In genomic region chr10:11874568-11875182, GRCh38 we compare ENCODE assay signal across 9 cellular contexts. TPM values are rescaled to one million over a fixed set of nuclear protein-coding genes. Genes with fewer than 3 reads are reported as not detected.
DNase-seq lines count a peak whose midpoint lies in the region; ATAC-seq and TF ChIP-seq lines count a peak whose summit lies in the region.
"Had no signal": no experiment of that assay in that cellular context is flagged by ENCODE, and none has a peak within 500 bp of the region (broad histone marks: within the 10 kb centered on the region; RNA-seq: fewer than 3 reads in every experiment).

No MANE protein-coding gene starts in this region.

- H3K27me3 ChIP-seq in Caco-2 (replicated peaks; ENCODE audit: control insufficient read depth, insufficient read depth, low read length) (no peaks in the 10 kb centered on the region), cardiac muscle cell (no peaks in the 10 kb centered on the region)

- H3K4me1 ChIP-seq in Caco-2 (peaks cover 59% of the 10 kb centered on the region), cardiac muscle cell (ENCODE audit: low read depth) (peaks cover 60% of the 10 kb centered on the region)

- H3K36me3 Mint-ChIP-seq in Caco-2 (ENCODE audit: insufficient read depth, unreplicated experiment) = peaks cover 86% of the 10 kb centered on the region

- H3K9me3 Mint-ChIP-seq in Caco-2 (ENCODE audit: unreplicated experiment) = no peaks in the 10 kb centered on the region
- H3K9me3 Mint-ChIP-seq: central memory CD8-positive, alpha-beta T cell had no signal

- H3K4me3 ChIP-seq in Caco-2 (ENCODE audit: low read depth, low read length) (peak overlapping the region; percentile 29), cardiac muscle cell (no peak overlapping the region)
- H3K4me3 ChIP-seq in Jurkat, Clone E6-1 (ENCODE audit: low read length) = peak overlapping the region; percentile 13

- TF ChIP-seq CTCF in Caco-2 (IDR thresholded peaks at IDR 0.05; ENCODE audit: insufficient read depth in 1 of 2, low read depth in 1 of 2, low read length in 1 of 2, severe bottlenecking in 1 of 2, unreplicated experiment in 1 of 2) (no peak), cardiac muscle cell (IDR thresholded peaks at IDR 0.05; ENCODE audit: low read depth, low read length) (no peak)

- H3K36me3 ChIP-seq in Caco-2 (ENCODE audit: control insufficient read depth, insufficient read depth, low read length) (no peaks in the 10 kb centered on the region; the same call in 1 of the 2 replicates), cardiac muscle cell (no peaks in the 10 kb centered on the region)

- H3K27ac ChIP-seq in cardiac muscle cell = peak overlapping the region; percentile 96

- H3K4me3 Mint-ChIP-seq in Caco-2 (ENCODE audit: unreplicated experiment) = peak overlapping the region; percentile 72
- H3K4me3 Mint-ChIP-seq: central memory CD8-positive, alpha-beta T cell had no signal

- BruUV-seq in Caco-2 (replicated peaks; lab: Mats Ljungman, UMichigan) = no TSS peak

- CTCF ChIA-PET in Caco-2 (lab: Charles Lee) = interaction anchor here (0.9 to 2.4 kb wide), 6 partner anchors 12 to 92 kb away, joined by 3 to 16 read pairs (median 4); no protein-coding TSS in a partner anchor

- peaks cover 67% of the 10 kb centered on the region for H3K4me1 Mint-ChIP-seq in Caco-2 (ENCODE audit: low read depth, unreplicated experiment)

- no peaks in the 10 kb centered on the region for H3K27me3 Mint-ChIP-seq in Caco-2 (ENCODE audit: insufficient read depth, unreplicated experiment)
- H3K27me3 Mint-ChIP-seq: central memory CD8-positive, alpha-beta T cell had no signal

- peak; percentile 95 for DNase-seq in Caco-2
- DNase-seq in Jurkat, Clone E6-1 (ENCODE audit: low read depth, low spot score) = peak; percentile 87
- DNase-seq in activated T-cell treated with anti-CD3 and anti-CD28 coated beads, Interleukin-2, amount 50 U/mL, for 1 hour = peak; percentile 28
- peak; percentile 92 to 96 for DNase-seq in cardiac muscle cell (ENCODE audit: low read depth in 1 of 2, low spot score in 1 of 2)
- DNase-seq in sciatic nerve (ENCODE audit: low spot score) = peak; percentile 76
- no peak for DNase-seq in central memory CD4-positive, alpha-beta T cell
- no peak for DNase-seq in NOMO-1 treated with dmso at 0.1 percent for 144 hours (lab: John Stamatoyannopoulos, UW; ENCODE audit: unreplicated experiment)

- peak overlapping the region; percentile 97 for H3K27ac Mint-ChIP-seq in Caco-2 (ENCODE audit: unreplicated experiment)

- peak; percentile 71 for ATAC-seq in sciatic nerve
- ATAC-seq in HG03565 (IDR thresholded peaks at IDR 0.05; ENCODE audit: unreplicated experiment) = no peak

- POLR2A ChIA-PET in Caco-2 (lab: Charles Lee) = interaction anchor here (0.5 to 3.0 kb wide), 10 partner anchors 16 to 111 kb away, joined by 3 to 39 read pairs (median 4); no protein-coding TSS in a partner anchor

- H3K9me3 ChIP-seq in Caco-2 (no peaks in the 10 kb centered on the region), cardiac muscle cell (ENCODE audit: low read depth) (no peaks in the 10 kb centered on the region)

- intact Hi-C loops in Caco-2 (cut with micrococcal nuclease; ENCODE audit: unreplicated experiment) (loop anchor here (1.0 to 2.0 kb wide), 11 partner anchors 24 to 194 kb away; partner anchors contain the start of genes DHTKD1, PROSER2 and UPF2), sciatic nerve (cut with DNase I) (no loop called here)

RNA-seq across cellular contexts. Expression of gene PROSER2, which starts 51.5 kb away (rescaled TPM):
- total RNA-seq in Caco-2 (2022) (123 and 134 TPM in 2 replicates), cardiac muscle cell (17.3 and 20.7 TPM in 2 replicates), sciatic nerve (23.7 TPM)
- polyA plus RNA-seq in Jurkat, Clone E6-1 (2012; ENCODE audit: insufficient read depth, insufficient read length) = 4.5 TPM
- 11.4 and 23.7 TPM in 2 replicates for polyA plus RNA-seq in cardiac muscle cell

Comparison
In these comparisons a context has a peak if more than half of its experiments do, and no peak if none do; other contexts are left out.
1. DNase-seq: peak in Caco-2 (2 of 2), Jurkat, Clone E6-1 (single experiment), activated T-cell treated with anti-CD3 and anti-CD28 coated beads, Interleukin-2, amount 50 U/mL, for 1 hour (single experiment), cardiac muscle cell (2 of 2) and sciatic nerve (single experiment); none in central memory CD4-positive, alpha-beta T cell (single experiment) and NOMO-1 treated with dmso at 0.1 percent for 144 hours (single experiment).